Comparison of ENCODE assay signal across 15 cellular contexts in the genomic region with DNA sequence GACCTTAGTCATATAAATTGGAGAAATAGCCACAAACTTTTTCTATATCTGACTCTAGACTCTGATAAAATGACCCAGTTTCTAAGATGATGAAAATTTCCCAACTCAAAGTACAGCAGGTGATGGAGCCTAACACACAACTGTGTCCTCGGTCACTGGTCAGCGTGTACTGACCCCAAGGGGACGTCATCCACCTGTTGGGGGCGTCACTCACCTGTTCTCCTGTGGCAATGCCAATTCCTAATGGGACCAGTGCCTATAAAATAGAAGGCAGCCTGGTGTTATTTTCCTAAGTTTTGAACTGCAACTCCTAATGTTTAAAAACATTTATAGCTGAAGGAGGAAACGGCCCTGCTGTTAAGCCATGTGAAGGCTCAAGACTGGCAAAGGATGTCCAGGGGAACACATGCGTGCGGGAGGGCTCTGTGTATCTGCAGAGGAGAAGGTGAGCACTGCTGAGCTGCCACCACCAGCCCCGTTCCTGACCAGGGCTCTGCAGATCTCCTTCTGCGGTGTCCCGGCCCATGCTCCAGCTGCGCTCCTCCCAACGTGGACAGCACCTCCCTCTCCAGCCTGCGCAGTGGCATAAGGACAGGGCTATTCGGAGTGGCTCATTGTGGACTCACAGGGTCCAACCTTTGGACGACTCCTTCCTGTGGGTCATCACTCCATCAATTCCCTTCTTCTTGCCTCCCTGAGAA. TPM values are rescaled to one million over a fixed set of nuclear protein-coding genes. Genes with fewer than 3 reads are reported as not detected.
DNase-seq lines count a peak whose midpoint lies in the region; ATAC-seq, FAIRE-seq and TF ChIP-seq lines count a peak whose summit lies in the region.
"Had no signal": no experiment of that assay in that cellular context is flagged by ENCODE, and none has a peak within 500 bp of the region (broad histone marks: within the 10 kb centered on the region; RNA-seq: fewer than 3 reads in every experiment).

No MANE protein-coding gene starts in this region.

- peak; percentile 52 for DNase-seq in H7
- DNase-seq in GM12878 (ENCODE audit: low read depth, low spot score): no peak
- no peak for DNase-seq in neural crest cell (ENCODE audit: low read depth, low spot score)
- no peak for DNase-seq in natural killer cell
- DNase-seq in NCI-H1105 treated with DMSO at 0.1 percent for 48 hours (lab: John Stamatoyannopoulos, UW): no peak
- no peak for DNase-seq in kidney glomerular epithelial cell (lab: John Stamatoyannopoulos, UW)
- DNase-seq in DMS 273 (lab: John Stamatoyannopoulos, UW; ENCODE audit: unreplicated experiment): no peak
- DNase-seq: DMS153, EL, HCEC 1CT, NCI-H2081 treated with DMSO at 0.1 percent for 48 hours, Right ventricle myocardium superior, SK-N-SH had no signal

- no peaks in the 10 kb centered on the region for H4K20me1 ChIP-seq in GM12878 (ENCODE audit: control insufficient read depth, insufficient read depth)
- H4K20me1 ChIP-seq: BLaER1 had no signal

- FAIRE-seq in GM12878 (lab: Jason Lieb, UNC): no peak

- H3K4me1 Mint-ChIP-seq in neural crest cell (no peaks in the 10 kb centered on the region), natural killer cell (peaks cover 10 to 12% of the 10 kb centered on the region in 2 donors)

- intact Hi-C loops in GM12878 (cut with micrococcal nuclease; ENCODE audit: unreplicated experiment) (loop anchor here (5.0 kb wide), 1 partner anchor 56 kb away; no protein-coding TSS in a partner anchor), natural killer cell (cut with micrococcal nuclease) (no loop called here)

- H3K27me3 ChIP-seq in H7 (ENCODE audit: control insufficient read depth, insufficient read depth, low read length) (no peaks in the 10 kb centered on the region), GM12878 (replicated peaks in 1 of 2; ENCODE audit: control insufficient read depth in 2 of 2, insufficient read depth in 2 of 2, low read length in 1 of 2) (no peaks in the 10 kb centered on the region)
- H3K27me3 ChIP-seq: BLaER1 had no signal

- H3K9me3 Mint-ChIP-seq in neural crest cell (no peaks in the 10 kb centered on the region), natural killer cell (no peaks in the 10 kb centered on the region)

- H3K36me3 ChIP-seq in H7 (replicated peaks; ENCODE audit: control insufficient read depth, insufficient read depth, low read length) (peaks cover 23% of the 10 kb centered on the region), HEK293 (ENCODE audit: control insufficient read depth in 2 of 2, insufficient read depth in 1 of 2, low read length in 2 of 2) (peaks cover 15 to 62% of the 10 kb centered on the region in 2 experiments), GM12878 (ENCODE audit: control insufficient read depth in 2 of 2, insufficient read depth in 2 of 2, low read length in 1 of 2) (peaks cover 0 to 13% of the 10 kb centered on the region in 2 experiments; a peak in 3 of 4 replicates)

- TF ChIP-seq POLR2A in GM12878 (IDR thresholded peaks at IDR 0.05; ENCODE audit: low read depth, low read length): peak; percentile 42; the same call in 1 of the 2 replicates

- H2AFZ ChIP-seq in GM12878 (ENCODE audit: control insufficient read depth, low read depth, low read length): no peak overlapping the region

- H3K4me2 ChIP-seq in GM12878 (ENCODE audit: control insufficient read depth, insufficient read depth): no peak overlapping the region
- H3K4me2 ChIP-seq: BLaER1, SK-N-SH had no signal

- H3K27me3 Mint-ChIP-seq in neural crest cell (ENCODE audit: low read depth): no peaks in the 10 kb centered on the region
- no peaks in the 10 kb centered on the region for H3K27me3 Mint-ChIP-seq in natural killer cell (ENCODE audit: low read depth in 2 of 2)

- no peak for ATAC-seq in GM12878
- no peak for ATAC-seq in natural killer cell

- 95% methylated on average over 15 of the region's 15 CpGs for WGBS in GM12878 (ENCODE audit: insufficient coverage, insufficient replicate concordance, low lambda C conversion rate, missing lambda C conversion rate)

- in situ Hi-C loops in GM12878 (cut with MboI): no loop called here

- no peak overlapping the region for H3K27ac ChIP-seq in HEK293 (ENCODE audit: extremely low read depth, low read depth, low read length)
- no peak overlapping the region for H3K27ac ChIP-seq in GM12878 (ENCODE audit: control insufficient read depth, insufficient read depth)
- H3K27ac ChIP-seq: BLaER1 had no signal

- H3K27ac Mint-ChIP-seq in neural crest cell (ENCODE audit: unreplicated experiment): peak overlapping the region; percentile 78
- H3K27ac Mint-ChIP-seq in natural killer cell: no peak overlapping the region

- no peak for TF ChIP-seq RAD21 in GM12878 (IDR thresholded peaks at IDR 0.05; ENCODE audit: insufficient read depth, low read depth, low read length)

- no peak overlapping the region for H3K9ac ChIP-seq in GM12878 (ENCODE audit: control insufficient read depth, insufficient read depth, low read length)
- H3K9ac ChIP-seq: BLaER1, SK-N-SH had no signal

- H3K9me3 ChIP-seq in HEK293 (ENCODE audit: control insufficient read depth, insufficient read depth, low read depth, low read length) (no peaks in the 10 kb centered on the region), GM12878 (replicated peaks; ENCODE audit: control insufficient read depth, insufficient read depth, low read length) (no peaks in the 10 kb centered on the region)
- H3K9me3 ChIP-seq: BLaER1, SK-N-SH had no signal

- no peak overlapping the region for H3K4me3 Mint-ChIP-seq in neural crest cell
- no peak overlapping the region for H3K4me3 Mint-ChIP-seq in natural killer cell

- no TSS peak for BruUV-seq in GM12878 (replicated peaks; lab: Mats Ljungman, UMichigan)

- TF ChIP-seq CTCF in HEK293 (tag by site-specific recombination; IDR thresholded peaks at IDR 0.05) (no peak), GM12878 (IDR thresholded peaks at IDR 0.05 in 2 of 3, conservative IDR thresholded peaks at IDR 0.05 in 1 of 3; ENCODE audit: control insufficient read depth in 2 of 3, extremely low read depth in 1 of 3, insufficient read depth in 1 of 3, low read depth in 3 of 3, low read length in 3 of 3) (no peak), neural crest cell (conservative IDR thresholded peaks at IDR 0.05) (no peak), natural killer cell (IDR thresholded peaks at IDR 0.05) (no peak)

- RAD21 ChIA-PET in GM12878 (lab: Charles Lee; ENCODE audit: unreplicated experiment): no interaction called here

- H3K4me3 ChIP-seq in H7 (ENCODE audit: insufficient read depth, low read depth, low read length) (no peak overlapping the region), HEK293 (ENCODE audit: low read depth, low read length) (no peak overlapping the region), GM12878 (no peak overlapping the region)
- H3K4me3 ChIP-seq: BLaER1 had no signal

- POLR2A ChIA-PET in HEK293 (lab: Yijun Ruan, JAX) (no interaction called here), GM12878 (lab: Charles Lee) (no interaction called here)

- CTCF ChIA-PET in HEK293 (lab: Yijun Ruan, JAX): interaction anchor here (0.6 to 3.8 kb wide), 6 partner anchors 11 to 160 kb away, joined by 3 to 19 read pairs (median 5); no protein-coding TSS in a partner anchor
- CTCF ChIA-PET in GM12878 (lab: Yijun Ruan, JAX): no interaction called here

- peaks cover 11% of the 10 kb centered on the region for H3K36me3 Mint-ChIP-seq in neural crest cell (ENCODE audit: low read depth)
- H3K36me3 Mint-ChIP-seq in natural killer cell: no peaks in the 10 kb centered on the region

- no peaks in the 10 kb centered on the region for H3K79me2 ChIP-seq in GM12878 (ENCODE audit: control insufficient read depth, insufficient read depth, low read length)

- SMC1A ChIA-PET in GM12878 (lab: Charles Lee; ENCODE audit: uncharacterized antibody, unreplicated experiment): interaction anchor here (0.6 to 1.5 kb wide), 2 partner anchors 53 to 1407 kb away, joined by 3 to 4 read pairs; no protein-coding TSS in a partner anchor

- H3K4me1 ChIP-seq in HEK293 (ENCODE audit: control insufficient read depth, insufficient read depth, low read length) (no peaks in the 10 kb centered on the region), GM12878 (ENCODE audit: control insufficient read depth, insufficient read depth, low read length) (no peaks in the 10 kb centered on the region)

- TF ChIP-seq EP300 in GM12878 (IDR thresholded peaks at IDR 0.05; ENCODE audit: borderline replicate concordance in 1 of 2, control insufficient read depth in 1 of 2, low read depth in 2 of 2, low read length in 2 of 2): no peak

RNA-seq across cellular contexts. Expression of a gene that starts 21.2 kb away (rescaled TPM):
- 30.2 and 44.8 TPM in 2 replicates for total RNA-seq in H7 (2014; rRNA removed; shearing (Covaris generic))
- total RNA-seq in GM12878 (2013; cell fraction: nucleolus; rRNA removed): 16.5 and 22.8 TPM in 2 replicates
- 65.8 and 74.4 TPM in 2 replicates for total RNA-seq in GM12878 (2014; rRNA removed)
- 34.8 and 38.6 TPM in 2 replicates for total RNA-seq in GM12878 (2014; rRNA removed; fragmentation: Illumina TruSeq; extraction: Trizol)
- total RNA-seq in GM12878 (2021): 219 and 224 TPM in 2 replicates
- polyA plus RNA-seq in GM12878 (2011; ENCODE audit: low read depth): 146 TPM
- polyA plus RNA-seq in GM12878 (2011; rRNA removed): 221 and 263 TPM in 2 replicates
- polyA plus RNA-seq in GM12878 (2011; cell fraction: cytosol; rRNA removed): 355 and 416 TPM in 2 replicates
- polyA plus RNA-seq in GM12878 (2011; cell fraction: nucleus; rRNA removed): 161 and 172 TPM in 2 replicates
- 162 and 194 TPM in 2 replicates for polyA plus RNA-seq in GM12878 (2012)
- polyA plus RNA-seq in GM12878 (2014; fragmentation: Illumina TruSeq; extraction: Trizol): 250 and 297 TPM in 2 replicates
- 100 to 1,000 TPM; 157 to 197 TPM for polyA plus RNA-seq in GM12878 (2014; fragmentation: Nextera tagmentation; extraction: Ambion mirVana)
- 200 and 218 TPM in 2 replicates for polyA plus RNA-seq in GM12878 (2014; rRNA removed)
- polyA plus RNA-seq in GM12878 (2016; fragmentation: Nextera tagmentation; extraction: Ambion mirVana): 100 to 1,000 TPM; 516 to 524 TPM
- polyA minus RNA-seq in GM12878 (2011; rRNA and poly(A)+ RNA removed): 294 and 415 TPM in 2 replicates
- polyA minus RNA-seq in GM12878 (2011; cell fraction: cytosol; rRNA and poly(A)+ RNA removed): 127 and 151 TPM in 2 replicates
- 39.3 and 69.0 TPM in 2 replicates for polyA minus RNA-seq in GM12878 (2011; cell fraction: nucleus; rRNA and poly(A)+ RNA removed)
- 264 and 268 TPM in 2 replicates for total RNA-seq in neural crest cell
- 10 to 100 TPM in 1 of 3 donors, 1 to 10 TPM in 2; 5.8 to 13.6 (median 7.8) TPM for total RNA-seq in natural killer cell

RNA-seq across cellular contexts. Expression of a gene that starts 33.8 kb away (rescaled TPM):
- 15.4 and 20.6 TPM in 2 replicates for total RNA-seq in H7 (2014; rRNA removed; shearing (Covaris generic))
- 0.86 and 0.88 TPM in 2 replicates for total RNA-seq in GM12878 (2013; cell fraction: nucleolus; rRNA removed)
- 26.3 and 28.9 TPM in 2 replicates for total RNA-seq in GM12878 (2014; rRNA removed)
- 23.5 and 26.2 TPM in 2 replicates for total RNA-seq in GM12878 (2014; rRNA removed; fragmentation: Illumina TruSeq; extraction: Trizol)
- total RNA-seq in GM12878 (2021): 40.0 and 43.3 TPM in 2 replicates
- polyA plus RNA-seq in GM12878 (2011; ENCODE audit: low read depth): 21.1 TPM
- 27.6 and 30.7 TPM in 2 replicates for polyA plus RNA-seq in GM12878 (2011; rRNA removed)
- polyA plus RNA-seq in GM12878 (2011; cell fraction: cytosol; rRNA removed): 23.2 and 23.7 TPM in 2 replicates
- polyA plus RNA-seq in GM12878 (2011; cell fraction: nucleus; rRNA removed): 113 and 114 TPM in 2 replicates
- 25.9 and 32.1 TPM in 2 replicates for polyA plus RNA-seq in GM12878 (2012)
- polyA plus RNA-seq in GM12878 (2014; fragmentation: Illumina TruSeq; extraction: Trizol): 40.0 and 43.5 TPM in 2 replicates
- polyA plus RNA-seq in GM12878 (2014; fragmentation: Nextera tagmentation; extraction: Ambion mirVana): 10 to 100 TPM; 12.5 to 13.3 TPM
- polyA plus RNA-seq in GM12878 (2014; rRNA removed): 30.4 and 31.3 TPM in 2 replicates
- polyA plus RNA-seq in GM12878 (2016; fragmentation: Nextera tagmentation; extraction: Ambion mirVana): 10 to 100 TPM; 41.6 to 42.3 TPM
- 38.4 and 54.2 TPM in 2 replicates for polyA minus RNA-seq in GM12878 (2011; rRNA and poly(A)+ RNA removed)
- 16.7 and 19.4 TPM in 2 replicates for polyA minus RNA-seq in GM12878 (2011; cell fraction: cytosol; rRNA and poly(A)+ RNA removed)
- polyA minus RNA-seq in GM12878 (2011; cell fraction: nucleus; rRNA and poly(A)+ RNA removed): 41.5 and 64.3 TPM in 2 replicates
- 78.6 and 83.3 TPM in 2 replicates for total RNA-seq in neural crest cell
- total RNA-seq in natural killer cell: 10 to 100 TPM; 36.3 to 51.5 (median 39.8) TPM
